Comparison of ENCODE assay signal across 10 cellular contexts in the genomic region with DNA sequence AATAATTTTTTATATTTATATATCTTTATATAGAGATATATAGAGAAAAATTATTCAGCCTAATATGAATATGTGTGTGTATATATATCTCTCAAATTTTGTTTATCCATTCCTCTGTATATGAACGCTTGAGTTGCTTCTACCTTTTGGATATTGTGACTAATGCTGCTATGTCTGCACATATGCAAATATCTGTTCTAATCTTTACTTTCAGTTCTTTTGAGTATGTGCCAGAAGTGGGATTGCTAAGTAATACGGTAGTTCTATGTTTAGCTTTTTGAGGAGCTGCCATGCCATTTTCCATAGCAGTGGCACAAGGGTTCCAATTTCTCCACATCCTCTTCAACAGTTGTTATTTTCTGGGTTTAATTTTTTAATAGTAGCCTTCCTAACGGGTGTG.
DNase-seq lines count a peak whose midpoint lies in the region; ATAC-seq, FAIRE-seq and TF ChIP-seq lines count a peak whose summit lies in the region.
"Had no signal": no experiment of that assay in that cellular context is flagged by ENCODE, and none has a peak within 500 bp of the region (broad histone marks: within the 10 kb centered on the region; RNA-seq: fewer than 3 reads in every experiment).

No MANE protein-coding gene starts in this region.

- POLR2A ChIA-PET in activated naive CD8-positive, alpha-beta T cell treated with anti-CD3 and anti-CD28 coated beads, Interleukin-2, amount 10 ng/mL, durations not matched to agents 7 days and 5 days (lab: Charles Lee) = interaction anchor here (2.8 kb wide), 1 partner anchor 15 kb away, joined by 23 read pairs; no protein-coding TSS in a partner anchor

- no peaks in the 10 kb centered on the region for H3K36me3 Mint-ChIP-seq in activated naive CD8-positive, alpha-beta T cell treated with anti-CD3 and anti-CD28 coated beads, Interleukin-2, amount 10 ng/mL, durations not matched to agents 7 days and 5 days

- DNase-seq in GM12891 (ENCODE audit: insufficient read length, low spot score) (no peak), A172 (ENCODE audit: low spot score) (no peak), caudate nucleus (lab: John Stamatoyannopoulos, UW) (no peak), NCI-H1930 (lab: John Stamatoyannopoulos, UW) (no peak), cardiac septum (ENCODE audit: low spot score) (no peak)
- DNase-seq in activated naive CD8-positive, alpha-beta T cell treated with anti-CD3 and anti-CD28 coated beads, Interleukin-2, amount 10 ng/mL, durations not matched to agents 7 days and 5 days = no peak
- DNase-seq: GF-D8 had no signal

- H3K4me1 Mint-ChIP-seq in activated naive CD8-positive, alpha-beta T cell treated with anti-CD3 and anti-CD28 coated beads, Interleukin-2, amount 10 ng/mL, durations not matched to agents 7 days and 5 days = peaks cover 42% of the 10 kb centered on the region

- H3K27ac ChIP-seq in caudate nucleus (ENCODE audit: low read depth, low read length) = no peak overlapping the region

- intact Hi-C loops in cardiac septum (cut with DNase I) = no loop called here

- H3K4me3 Mint-ChIP-seq in activated naive CD8-positive, alpha-beta T cell treated with anti-CD3 and anti-CD28 coated beads, Interleukin-2, amount 10 ng/mL, durations not matched to agents 7 days and 5 days = peak overlapping the region; percentile 63

- ATAC-seq in GM19452 (IDR thresholded peaks at IDR 0.05; ENCODE audit: unreplicated experiment) (peak; percentile 87), HG03103 (IDR thresholded peaks at IDR 0.05; ENCODE audit: low read depth, unreplicated experiment) (peak; percentile 80)
- peak; percentile 29 for ATAC-seq in activated naive CD8-positive, alpha-beta T cell treated with anti-CD3 and anti-CD28 coated beads, Interleukin-2, amount 10 ng/mL, durations not matched to agents 7 days and 5 days (ENCODE audit: low read depth)

- H3K9me3 Mint-ChIP-seq in activated naive CD8-positive, alpha-beta T cell treated with anti-CD3 and anti-CD28 coated beads, Interleukin-2, amount 10 ng/mL, durations not matched to agents 7 days and 5 days = no peaks in the 10 kb centered on the region

- H3K27me3 Mint-ChIP-seq in activated naive CD8-positive, alpha-beta T cell treated with anti-CD3 and anti-CD28 coated beads, Interleukin-2, amount 10 ng/mL, durations not matched to agents 7 days and 5 days = no peaks in the 10 kb centered on the region

- no peak for TF ChIP-seq POLR2A in GM12891 (IDR thresholded peaks at IDR 0.05; ENCODE audit: low read depth, low read length)

- peak overlapping the region; percentile 66 for H3K27ac Mint-ChIP-seq in activated naive CD8-positive, alpha-beta T cell treated with anti-CD3 and anti-CD28 coated beads, Interleukin-2, amount 10 ng/mL, durations not matched to agents 7 days and 5 days

- FAIRE-seq in GM12891 (lab: Jason Lieb, UNC) = no peak
- FAIRE-seq: colon had no signal

TF ChIP-seq in GM12891, 5 proteins besides CTCF, POLR2A, EP300 and RAD21:
- no peak for TF ChIP-seq POLR2AphosphoS5 (IDR thresholded peaks at IDR 0.05; ENCODE audit: low read depth, low read length)
- TF ChIP-seq POU2F2 (IDR thresholded peaks at IDR 0.05; ENCODE audit: low read depth, low read length) = peak; percentile 81; the same call in 1 of the 2 replicates
- TF ChIP-seq SPI1 (IDR thresholded peaks at IDR 0.05; ENCODE audit: low read depth, low read length) = no peak

Comparison
In these comparisons a context has a peak if more than half of its experiments do, and no peak if none do; other contexts are left out.
1. ATAC-seq: peak in every context shown above with its lines; median percentile 87 in GM19452; 80 in HG03103; 29 in activated naive CD8-positive, alpha-beta T cell treated with anti-CD3 and anti-CD28 coated beads, Interleukin-2, amount 10 ng/mL, durations not matched to agents 7 days and 5 days.